Comparison of ENCODE assay signal across 21 cellular contexts in the genomic region with DNA sequence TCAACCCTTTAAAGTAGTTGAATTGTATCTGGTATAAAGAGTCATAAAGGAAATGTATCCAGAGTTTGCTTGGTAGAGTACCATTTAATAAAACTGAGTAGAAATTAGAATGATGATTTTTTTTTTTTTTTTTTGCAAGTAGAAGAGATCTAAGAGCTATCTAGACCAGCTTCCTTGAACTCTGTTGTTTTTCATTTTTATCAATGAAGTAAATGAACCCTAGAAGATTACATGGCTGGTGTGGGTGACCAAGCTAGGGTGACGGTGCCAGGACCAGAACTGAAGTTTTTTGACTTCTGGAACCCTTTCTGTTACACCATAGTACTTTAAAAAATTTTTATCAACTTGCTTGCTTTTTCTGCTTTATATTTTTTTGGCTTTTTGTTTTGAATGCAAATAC. TPM values are rescaled to one million over a fixed set of nuclear protein-coding genes. Genes with fewer than 3 reads are reported as not detected.
DNase-seq lines count a peak whose midpoint lies in the region; ATAC-seq and TF ChIP-seq lines count a peak whose summit lies in the region.
"Had no signal": no experiment of that assay in that cellular context is flagged by ENCODE, and none has a peak within 500 bp of the region (broad histone marks: within the 10 kb centered on the region; RNA-seq: fewer than 3 reads in every experiment).

No MANE protein-coding gene starts in this region.

- H3K36me3 Mint-ChIP-seq in T-helper 2 cell treated with Interferon-gamma antibody and Interleukin-4, amounts not matched to agents 5 μg/mL and 100 μg/mL, for 36 hours (ENCODE audit: low read depth), result peaks cover 26% of the 10 kb centered on the region
- peaks cover 0 to 6% (median 0%) of the 10 kb centered on the region in 3 donors for H3K36me3 Mint-ChIP-seq in immature natural killer cell

- no peak for TF ChIP-seq POLR2A in thyroid gland (IDR thresholded peaks at IDR 0.05)
- TF ChIP-seq POLR2A in Peyer's patch (IDR thresholded peaks at IDR 0.05), result no peak

- peak overlapping the region; percentile 51 for H3K4me3 Mint-ChIP-seq in T-helper 2 cell treated with Interferon-gamma antibody and Interleukin-4, amounts not matched to agents 5 μg/mL and 100 μg/mL, for 36 hours
- H3K4me3 Mint-ChIP-seq in stimulated activated naive CD8-positive, alpha-beta T cell treated with anti-CD3 and anti-CD28 coated beads, Interleukin-15, amount 100 ng/mL, for 72 hours, result peak overlapping the region; percentile 49 to 53
- H3K4me3 Mint-ChIP-seq in immature natural killer cell, result peak overlapping the region in 3 of 5 donors; percentile 26 to 60 (median 35)
- H3K4me3 Mint-ChIP-seq: endodermal cell had no signal

- peaks cover 28% of the 10 kb centered on the region for H3K4me1 Mint-ChIP-seq in T-helper 2 cell treated with Interferon-gamma antibody and Interleukin-4, amounts not matched to agents 5 μg/mL and 100 μg/mL, for 36 hours (ENCODE audit: low read depth)
- peaks cover 32% of the 10 kb centered on the region for H3K4me1 Mint-ChIP-seq in stimulated activated naive CD8-positive, alpha-beta T cell treated with anti-CD3 and anti-CD28 coated beads, Interleukin-15, amount 100 ng/mL, for 72 hours
- peaks cover 26 to 37% of the 10 kb centered on the region in 2 donors for H3K4me1 Mint-ChIP-seq in immature natural killer cell

- H3K36me3 ChIP-seq in thyroid gland (no peaks in the 10 kb centered on the region), Peyer's patch (peaks cover 0 to 5% (median 0%) of the 10 kb centered on the region in 3 donors)
- H3K36me3 ChIP-seq: brain microvascular endothelial cell had no signal

- H3K4me3 ChIP-seq in thyroid gland (replicated peaks in 1 of 3) (no peak overlapping the region), Peyer's patch (no peak overlapping the region)
- H3K4me3 ChIP-seq: coronary artery, vagina had no signal

- WGBS in thyroid gland, 2 donors, result 62 to 85% methylated on average over 1 of the region's 1 CpG

- H3K9me3 Mint-ChIP-seq in T-helper 2 cell treated with Interferon-gamma antibody and Interleukin-4, amounts not matched to agents 5 μg/mL and 100 μg/mL, for 36 hours, result no peaks in the 10 kb centered on the region
- H3K9me3 Mint-ChIP-seq in stimulated activated naive CD8-positive, alpha-beta T cell treated with anti-CD3 and anti-CD28 coated beads, Interleukin-15, amount 100 ng/mL, for 72 hours, result no peaks in the 10 kb centered on the region
- H3K9me3 Mint-ChIP-seq in immature natural killer cell, result no peaks in the 10 kb centered on the region

- DNase-seq in T-helper 2 cell treated with Interferon-gamma antibody and Interleukin-4, amounts not matched to agents 5 μg/mL and 100 μg/mL, for 36 hours (ENCODE audit: low spot score), result no peak
- DNase-seq in T-helper 2 cell (no peak), immature natural killer cell (no peak), thyroid gland (no peak), Peyer's patch (no peak), G401 (ENCODE audit: low spot score) (no peak)
- no peak for DNase-seq in stimulated activated naive CD8-positive, alpha-beta T cell treated with anti-CD3 and anti-CD28 coated beads, Interleukin-15, amount 100 ng/mL, for 72 hours
- DNase-seq in stimulated activated naive CD8-positive, alpha-beta T cell treated with anti-CD3 and anti-CD28 coated beads, Interleukin-15, Interleukin-2, amounts not matched to agents 100 U/mL and 50 U/mL, for 24 hours, result no peak
- DNase-seq: 8988T; AML-193; COR-L47; endodermal cell; left colon; midbrain; NCI-H446 treated with DMSO at 0.1 percent for 48 hours; NK-92 treated with Interleukin-12 subunit alpha and Interleukin-12 subunit beta, amount 100 ng/mL, for 24 hours had no signal

- no peak for TF ChIP-seq CTCF in thyroid gland (IDR thresholded peaks at IDR 0.05)
- TF ChIP-seq CTCF in Peyer's patch (IDR thresholded peaks at IDR 0.05), result no peak

- H3K27ac ChIP-seq in thyroid gland (peak overlapping the region in 2 of 3 donors; percentile 5 to 17), Peyer's patch (no peak overlapping the region)
- H3K27ac ChIP-seq: brain microvascular endothelial cell, coronary artery, vagina had no signal

- no peaks in the 10 kb centered on the region for H3K9me3 ChIP-seq in thyroid gland
- no peaks in the 10 kb centered on the region for H3K9me3 ChIP-seq in Peyer's patch
- H3K9me3 ChIP-seq: vagina had no signal

- in situ Hi-C loops in G401 (cut with HindIII; ENCODE audit: low sequenced_read_pairs), result no loop called here

- ATAC-seq in stimulated activated naive CD8-positive, alpha-beta T cell treated with anti-CD3 and anti-CD28 coated beads, Interleukin-15, amount 100 ng/mL, for 72 hours, result no peak
- ATAC-seq in stimulated activated naive CD8-positive, alpha-beta T cell treated with anti-CD3 and anti-CD28 coated beads, Interleukin-15, Interleukin-2, amounts not matched to agents 100 U/mL and 50 U/mL, for 24 hours, result no peak
- ATAC-seq: activated CD4-positive, CD25-positive, alpha-beta regulatory T cell treated with anti-CD3 and anti-CD28 coated beads, Interleukin-2, amount 50 U/mL, for 24 hours; left colon had no signal

- H3K27me3 ChIP-seq in thyroid gland (no peaks in the 10 kb centered on the region), Peyer's patch (no peaks in the 10 kb centered on the region)
- H3K27me3 ChIP-seq: brain microvascular endothelial cell, vagina had no signal

- H3K27me3 Mint-ChIP-seq in T-helper 2 cell treated with Interferon-gamma antibody and Interleukin-4, amounts not matched to agents 5 μg/mL and 100 μg/mL, for 36 hours (ENCODE audit: low read depth), result no peaks in the 10 kb centered on the region
- H3K27me3 Mint-ChIP-seq in stimulated activated naive CD8-positive, alpha-beta T cell treated with anti-CD3 and anti-CD28 coated beads, Interleukin-15, amount 100 ng/mL, for 72 hours, result no peaks in the 10 kb centered on the region
- no peaks in the 10 kb centered on the region for H3K27me3 Mint-ChIP-seq in immature natural killer cell (ENCODE audit: low read depth in 3 of 3)

- intact Hi-C loops in thyroid gland (cut with DNase I), result no loop called here

- peak overlapping the region; percentile 73 for H3K27ac Mint-ChIP-seq in T-helper 2 cell treated with Interferon-gamma antibody and Interleukin-4, amounts not matched to agents 5 μg/mL and 100 μg/mL, for 36 hours
- H3K27ac Mint-ChIP-seq in stimulated activated naive CD8-positive, alpha-beta T cell treated with anti-CD3 and anti-CD28 coated beads, Interleukin-15, amount 100 ng/mL, for 72 hours, result peak overlapping the region; percentile 42 to 63
- H3K27ac Mint-ChIP-seq in immature natural killer cell, result peak overlapping the region; percentile 12 to 80 (median 57)
- H3K27ac Mint-ChIP-seq: endodermal cell had no signal

- H3K4me1 ChIP-seq in thyroid gland (peaks cover 20 to 22% of the 10 kb centered on the region in 2 donors), Peyer's patch (no peaks in the 10 kb centered on the region)

RNA-seq across cellular contexts. Expression of gene MACO1, which starts 36.9 kb away (rescaled TPM):
- 1 to 10 TPM in 2 of 3 donors, under 1 TPM in 1; 0.45 to 5.2 (median 3.7) TPM for polyA plus RNA-seq in immature natural killer cell
- total RNA-seq in thyroid gland (10 to 100 TPM; 25.6 to 31.8 (median 28.7) TPM), Peyer's patch (10 to 100 TPM; 17.7 to 25.6 (median 22.8) TPM)
- 79.2 and 84.0 TPM in 2 replicates for total RNA-seq in G401 (2014; rRNA removed; shearing (Covaris generic))

RNA-seq across cellular contexts. Expression of gene RHCE, which starts 47.0 kb away (rescaled TPM):
- polyA plus RNA-seq in immature natural killer cell, result not detected
- total RNA-seq in thyroid gland, result 1 to 10 TPM in 1 of 4 donors, under 1 TPM in 2, not detected in 1; 0.33 to 1.5 (median 0.39) TPM
- total RNA-seq in Peyer's patch, result under 1 TPM in 1 of 4 donors, not detected in 3; 0.70 TPM
- total RNA-seq in G401 (2014; rRNA removed; shearing (Covaris generic)), result 0.17 and 1.6 TPM in 2 replicates
- total RNA-seq: subcutaneous adipose tissue, vagina had no signal

Comparison
In these comparisons a context has a peak if more than half of its experiments do, and no peak if none do; other contexts are left out.
1. H3K27ac ChIP-seq: peak in thyroid gland (2 of 3); none in Peyer's patch (0 of 4).
2. Peak in every context shown above with its lines, with median percentiles within 50 percentile points of each other: H3K27ac Mint-ChIP-seq and H3K4me3 Mint-ChIP-seq.